8 cellular contexts compared by ENCODE assay signal in genomic region chr22:50705219-50705691, GRCh38. TPM values are rescaled to one million over a fixed set of nuclear protein-coding genes. Genes with fewer than 3 reads are reported as not detected.
DNase-seq lines count a peak whose midpoint lies in the region; ATAC-seq and TF ChIP-seq lines count a peak whose summit lies in the region.

No MANE protein-coding gene starts in this region.

- peak overlapping the region; percentile 41; the same call in 1 of the 2 replicates for H3K4me3 ChIP-seq in GM23338
- H3K4me3 ChIP-seq in epithelial cell of proximal tubule (ENCODE audit: low read depth, low read length), result peak overlapping the region; percentile 19
- no peak overlapping the region for H3K4me3 ChIP-seq in PC-3 (ENCODE audit: low read length)

- H3K9me2 ChIP-seq in GM23338 (ENCODE audit: insufficient read depth) (no peaks in the 10 kb centered on the region), PC-3 (replicated peaks; ENCODE audit: low read length) (no peaks in the 10 kb centered on the region)

- TF ChIP-seq CTCF in GM23338 (conservative IDR thresholded peaks at IDR 0.05; ENCODE audit: low read depth in 2 of 2) (no peak), epithelial cell of proximal tubule (conservative IDR thresholded peaks at IDR 0.05; ENCODE audit: low read depth, low read length) (no peak), nephron progenitor cell (IDR thresholded peaks at IDR 0.05) (no peak), PC-3 (conservative IDR thresholded peaks at IDR 0.05; ENCODE audit: low read depth, low read length) (no peak)

- no peak overlapping the region for H3K9ac ChIP-seq in PC-3 (ENCODE audit: low read length)

- H3F3A ChIP-seq in GM23338 (replicated peaks; ENCODE audit: low read depth) (no peaks in the 10 kb centered on the region), PC-3 (ENCODE audit: low read length, unreplicated experiment) (no peaks in the 10 kb centered on the region)

- no peak overlapping the region for H2AFZ ChIP-seq in GM23338
- H2AFZ ChIP-seq in PC-3 (ENCODE audit: low read length), result no peak overlapping the region

- H3K27ac Mint-ChIP-seq in GM23338, result no peak overlapping the region
- H3K27ac Mint-ChIP-seq in nephron progenitor cell, result no peak overlapping the region

- intact Hi-C loops in PC-3 (cut with micrococcal nuclease), result no loop called here

- no peaks in the 10 kb centered on the region for H3K36me3 ChIP-seq in GM23338 (ENCODE audit: insufficient read depth)
- H3K36me3 ChIP-seq in PC-3 (ENCODE audit: low read depth, low read length), result no peaks in the 10 kb centered on the region

- ATAC-seq in GM23338 (peak; percentile 93), HG03280 (IDR thresholded peaks at IDR 0.05; ENCODE audit: unreplicated experiment) (no peak), PC-3 (no peak), HG03354 (IDR thresholded peaks at IDR 0.05; ENCODE audit: poor library complexity, severe bottlenecking, unreplicated experiment) (no peak)

- H3K4me1 ChIP-seq in GM23338 (ENCODE audit: insufficient read depth) (no peaks in the 10 kb centered on the region), PC-3 (ENCODE audit: insufficient read depth, low read length) (no peaks in the 10 kb centered on the region)

- H3K79me2 ChIP-seq in GM23338 (replicated peaks; ENCODE audit: insufficient read depth), result no peaks in the 10 kb centered on the region
- no peaks in the 10 kb centered on the region for H3K79me2 ChIP-seq in PC-3 (ENCODE audit: low read length)

- no peaks in the 10 kb centered on the region for H3K4me1 Mint-ChIP-seq in GM23338
- peaks cover 55% of the 10 kb centered on the region for H3K4me1 Mint-ChIP-seq in nephron progenitor cell

- H3K27me3 ChIP-seq in GM23338 (ENCODE audit: insufficient read depth), result no peaks in the 10 kb centered on the region
- H3K27me3 ChIP-seq in PC-3 (ENCODE audit: low read length), result no peaks in the 10 kb centered on the region

- H3K4me2 ChIP-seq in GM23338 (peak overlapping the region; percentile 62; the same call in 1 of the 2 replicates), PC-3 (ENCODE audit: low read length) (no peak overlapping the region)

- peak overlapping the region; percentile 50; the same call in 2 of the 3 replicates for H3K4me3 Mint-ChIP-seq in GM23338
- H3K4me3 Mint-ChIP-seq in nephron progenitor cell, result peak overlapping the region; percentile 65

- CTCF ChIA-PET in PC-3 (lab: Charles Lee), result no interaction called here

- H4K20me1 ChIP-seq in GM23338 (replicated peaks; ENCODE audit: insufficient read depth) (no peaks in the 10 kb centered on the region), PC-3 (ENCODE audit: low read length) (no peaks in the 10 kb centered on the region)

- no peak overlapping the region for H3K27ac ChIP-seq in GM23338 (ENCODE audit: low read depth)
- no peak overlapping the region for H3K27ac ChIP-seq in PC-3 (ENCODE audit: low read length)

- peaks cover 9% of the 10 kb centered on the region for H3K27me3 Mint-ChIP-seq in GM23338 (ENCODE audit: insufficient read depth, low read depth, poor library complexity)
- no peaks in the 10 kb centered on the region for H3K27me3 Mint-ChIP-seq in nephron progenitor cell (ENCODE audit: low read depth, poor library complexity)

- no peaks in the 10 kb centered on the region; the same call in 2 of the 3 replicates for H3K36me3 Mint-ChIP-seq in GM23338 (ENCODE audit: low read depth)
- peaks cover 18% of the 10 kb centered on the region for H3K36me3 Mint-ChIP-seq in nephron progenitor cell (ENCODE audit: low read depth)

- DNase-seq in GM23338 (ENCODE audit: low spot score), result peak; percentile 97
- peak; percentile 45 for DNase-seq in NCI-H510A treated with DMSO at 0.1 percent for 48 hours (lab: John Stamatoyannopoulos, UW)
- DNase-seq in epithelial cell of proximal tubule (ENCODE audit: low read depth), result no peak
- peak; percentile 91 for DNase-seq in nephron progenitor cell
- no peak for DNase-seq in PC-3
- no peak for DNase-seq in COLO829 (ENCODE audit: low spot score)

- H3K9me3 Mint-ChIP-seq in GM23338 (no peaks in the 10 kb centered on the region), nephron progenitor cell (no peaks in the 10 kb centered on the region)

- H3K9me3 ChIP-seq in PC-3 (ENCODE audit: low read length), result no peaks in the 10 kb centered on the region

- POLR2A ChIA-PET in PC-3 (lab: Charles Lee; ENCODE audit: unreplicated experiment), result no interaction called here

- BruUV-seq in PC-3 (replicated peaks; lab: Mats Ljungman, UMichigan), result no TSS peak

TF ChIP-seq in GM23338, 12 proteins besides CTCF, POLR2A, EP300 and RAD21:
- TF ChIP-seq CREB1 (CRISPR knock-in tag; IDR thresholded peaks at IDR 0.05; ENCODE audit: low read depth), result peak; percentile 74
- no peak for TF ChIP-seq ETS1 (IDR thresholded peaks at IDR 0.05)

RNA-seq across cellular contexts. Expression of gene SHANK3, which starts 32.6 kb away (rescaled TPM):
- 4.9 and 5.1 TPM in 2 replicates for total RNA-seq in GM23338 (2014; rRNA removed; shearing (Covaris generic))
- polyA plus RNA-seq in GM23338 (2016; fragmentation: Nextera tagmentation; extraction: Ambion mirVana), result 0.52 and 0.56 TPM in 2 replicates
- total RNA-seq in epithelial cell of proximal tubule (1.4 and 3.6 TPM in 2 replicates), PC-3 (2014; rRNA removed) (3.7 and 6.8 TPM in 2 replicates)

RNA-seq across cellular contexts. Expression of gene ACR, which starts 32.7 kb away (rescaled TPM):
- total RNA-seq in GM23338 (2014; rRNA removed; shearing (Covaris generic)), result 2.2 TPM in 1 of 2 replicates, not detected in the other
- not detected in 2 replicates for polyA plus RNA-seq in GM23338 (2016; fragmentation: Nextera tagmentation; extraction: Ambion mirVana)
- not detected in 2 replicates for total RNA-seq in epithelial cell of proximal tubule
- total RNA-seq in PC-3 (2014; rRNA removed), result not detected in 2 replicates

Comparison
In these comparisons a context has a peak if more than half of its experiments do, and no peak if none do; other contexts are left out.
1. DNase-seq: peak in GM23338 (single experiment), NCI-H510A treated with DMSO at 0.1 percent for 48 hours (single experiment) and nephron progenitor cell (single experiment); none in epithelial cell of proximal tubule (single experiment), PC-3 (single experiment) and COLO829 (single experiment).